ENCODE assay signal across 10 cellular contexts in the genomic region with DNA sequence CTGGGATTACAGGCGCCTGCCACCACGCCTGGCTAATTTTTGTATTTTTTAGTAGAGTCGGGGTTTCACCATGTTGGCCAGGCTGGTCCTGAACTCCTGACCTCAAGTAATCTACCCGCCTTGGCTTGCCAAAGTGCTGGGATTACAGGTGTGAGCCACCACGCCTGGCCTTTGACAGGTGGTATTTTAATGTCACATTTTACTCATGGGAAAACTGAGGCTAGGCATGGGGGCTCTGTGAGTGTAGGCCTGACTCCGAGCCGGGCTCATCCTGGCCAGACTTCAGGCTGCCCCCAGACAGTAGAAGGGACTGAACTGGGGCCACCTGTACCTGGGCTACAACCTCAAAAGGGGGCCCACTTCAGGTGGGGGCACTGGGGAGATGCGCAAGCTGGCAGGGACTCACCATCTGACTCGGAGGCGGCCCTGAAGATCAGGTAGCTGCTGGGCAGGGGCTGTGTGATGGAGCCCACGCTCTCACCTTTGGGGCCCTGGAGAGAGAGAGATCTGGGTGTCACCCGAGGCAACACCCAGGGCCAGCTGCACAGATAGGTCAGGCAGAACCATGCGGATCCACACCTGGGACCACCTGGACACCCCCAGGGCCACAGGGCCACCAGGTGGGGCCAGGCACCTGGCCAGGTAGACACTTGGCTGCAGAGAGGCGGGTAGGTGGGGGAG.
"Had no signal": no experiment of that assay in that cellular context is flagged by ENCODE, and none has a peak within 500 bp of the region (broad histone marks: within the 10 kb centered on the region; RNA-seq: fewer than 3 reads in every experiment).

No MANE protein-coding gene starts in this region.

- H3K27ac ChIP-seq: prostate gland had no signal

- H3K9me3 ChIP-seq: prostate gland had no signal

- DNase-seq: activated CD4-positive, alpha-beta T cell treated with anti-CD3 and anti-CD28 coated beads, Interleukin-2, amount 50 U/mL, for 4 hours; activated CD8-positive, alpha-beta memory T cell treated with anti-CD3 and anti-CD28 coated beads, Interleukin-2, amount 10 ng/mL, durations not matched to agents 7 days and 5 days; activated naive CD8-positive, alpha-beta T cell treated with anti-CD3 and anti-CD28 coated beads, Interleukin-2, amount 50 U/mL, for 24 hours; activated T-cell treated with anti-CD3 and anti-CD28 coated beads, Interleukin-2, amount 50 U/mL, for 48 hours; foreskin melanocyte; naive thymus-derived CD4-positive, alpha-beta T cell; SIG-M5; T-helper 17 cell had no signal

- H3K4me3 ChIP-seq: prostate gland had no signal

- ATAC-seq: activated CD4-positive, CD25-positive, alpha-beta regulatory T cell treated with anti-CD3 and anti-CD28 coated beads, Interleukin-2, amount 50 U/mL, for 24 hours; activated CD8-positive, alpha-beta memory T cell treated with anti-CD3 and anti-CD28 coated beads, Interleukin-2, amount 10 ng/mL, durations not matched to agents 7 days and 5 days; activated naive CD8-positive, alpha-beta T cell treated with anti-CD3 and anti-CD28 coated beads, Interleukin-2, amount 50 U/mL, for 24 hours; naive thymus-derived CD4-positive, alpha-beta T cell; T-helper 17 cell had no signal
